ENCODE assay signal across 14 cellular contexts in the genomic region with DNA sequence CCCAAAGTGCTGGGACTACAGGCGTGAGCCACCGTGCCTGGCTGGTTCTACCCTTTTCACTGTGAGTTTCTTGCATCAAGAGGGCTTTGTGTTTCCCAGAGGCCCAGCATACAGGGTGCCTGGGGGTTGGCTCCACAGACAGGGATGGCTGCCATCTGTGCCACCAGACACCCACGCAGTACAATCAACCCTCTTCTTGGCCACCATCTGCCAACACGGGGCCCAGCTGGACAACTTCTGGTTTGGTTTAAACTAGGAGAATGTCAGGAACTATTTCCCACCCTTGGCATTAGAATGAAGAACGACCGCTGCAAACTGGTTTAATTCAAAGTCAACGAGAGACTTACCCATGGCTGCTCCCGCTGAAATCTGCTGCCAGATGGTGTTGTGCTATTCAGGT. TPM values are rescaled to one million over a fixed set of nuclear protein-coding genes. Genes with fewer than 3 reads are reported as not detected.
DNase-seq lines count a peak whose midpoint lies in the region; TF ChIP-seq lines count a peak whose summit lies in the region.
"Had no signal": no experiment of that assay in that cellular context is flagged by ENCODE, and none has a peak within 500 bp of the region (broad histone marks: within the 10 kb centered on the region; RNA-seq: fewer than 3 reads in every experiment).

No MANE protein-coding gene starts in this region.

- intact Hi-C loops in breast epithelium (cut with DNase I; ENCODE audit: low total_unique reads): no loop called here

- H2BK5ac ChIP-seq in mesenchymal stem cell (ENCODE audit: low read depth, low read length, poor library complexity, severe bottlenecking): no peak overlapping the region

- in situ Hi-C loops in G401 (cut with HindIII; ENCODE audit: low sequenced_read_pairs): no loop called here

- peaks cover 18% of the 10 kb centered on the region for H3K4me1 Mint-ChIP-seq in brain

- H3K27ac Mint-ChIP-seq in brain: peak overlapping the region; percentile 51 to 87 (median 67)

- no peak for TF ChIP-seq POLR2A in breast epithelium (IDR thresholded peaks at IDR 0.05)

- H3K14ac ChIP-seq in mesenchymal stem cell (ENCODE audit: low read length in 2 of 2): no peak overlapping the region

- H3K36me3 Mint-ChIP-seq in brain: peaks cover 38% of the 10 kb centered on the region

- no peak overlapping the region for H3K23ac ChIP-seq in mesenchymal stem cell (ENCODE audit: low read length in 2 of 2)

- peak; percentile 66 for DNase-seq in G401 (ENCODE audit: low spot score)
- DNase-seq in NCI-H2171 (lab: John Stamatoyannopoulos, UW): peak; percentile 41
- peak; percentile 6 for DNase-seq in occipital lobe (lab: John Stamatoyannopoulos, UW)
- no peak for DNase-seq in mesenchymal stem cell
- DNase-seq in breast epithelium (ENCODE audit: low spot score in 2 of 2): no peak
- DNase-seq in glomerular visceral epithelial cell (ENCODE audit: extremely low spot score): no peak
- DNase-seq: activated CD8-positive, alpha-beta memory T cell treated with anti-CD3 and anti-CD28 coated beads, Interleukin-2, amount 50 U/mL, for 4 hours; CD4-positive, CD25-positive, alpha-beta regulatory T cell; heart left ventricle; NCI-H226; PC-9 had no signal

- peaks cover 11 to 21% of the 10 kb centered on the region in 2 experiments for H3K36me3 ChIP-seq in mesenchymal stem cell (ENCODE audit: control insufficient read depth in 1 of 2, insufficient read depth in 2 of 2, low read depth in 1 of 2, low read length in 2 of 2)
- H3K36me3 ChIP-seq in breast epithelium: no peaks in the 10 kb centered on the region

- no peak overlapping the region for H2BK15ac ChIP-seq in mesenchymal stem cell (ENCODE audit: low read depth, poor library complexity, severe bottlenecking)

- H2AK5ac ChIP-seq in mesenchymal stem cell (ENCODE audit: low read length, severe bottlenecking): no peak overlapping the region

- peak overlapping the region in 1 of 2 experiments; percentile 30 for H3K4ac ChIP-seq in mesenchymal stem cell (ENCODE audit: low read depth in 1 of 2, low read length in 2 of 2)

- H3K4me2 ChIP-seq in mesenchymal stem cell (ENCODE audit: low read length, poor library complexity, severe bottlenecking): no peak overlapping the region
- H3K4me2 ChIP-seq: PC-9 had no signal

- no peak overlapping the region for H2BK12ac ChIP-seq in mesenchymal stem cell (ENCODE audit: low read length in 2 of 2)

- H3K79me1 ChIP-seq in mesenchymal stem cell (replicated peaks; ENCODE audit: low read length, poor library complexity, severe bottlenecking): peaks cover 21% of the 10 kb centered on the region

- H3K18ac ChIP-seq in mesenchymal stem cell (ENCODE audit: low read depth in 1 of 2, low read length in 2 of 2): peak overlapping the region in 1 of 2 experiments; percentile 56

- H3K4me1 ChIP-seq in mesenchymal stem cell (ENCODE audit: control insufficient read depth, insufficient read depth, low read depth, low read length) (peaks cover 4% of the 10 kb centered on the region), breast epithelium (no peaks in the 10 kb centered on the region)

- no peak overlapping the region for H3K9ac ChIP-seq in mesenchymal stem cell (ENCODE audit: low read length)

- TF ChIP-seq CTCF in brain (conservative IDR thresholded peaks at IDR 0.05) (no peak), breast epithelium (IDR thresholded peaks at IDR 0.05) (no peak)

- H3K4me3 ChIP-seq in mesenchymal stem cell (ENCODE audit: insufficient read depth in 1 of 2, low read depth in 1 of 2, low read length in 2 of 2) (no peak overlapping the region), breast epithelium (no peak overlapping the region)
- H3K4me3 ChIP-seq: heart left ventricle, PC-9, tibial nerve had no signal

- no peak overlapping the region for H4K91ac ChIP-seq in mesenchymal stem cell (ENCODE audit: low read length)

- WGBS in mesenchymal stem cell: 96% methylated on average over 8 of the region's 8 CpGs

- H3K4me3 Mint-ChIP-seq in brain: peak overlapping the region in 3 of 5 experiments; percentile 65 to 75 (median 73)

- H3K27ac ChIP-seq in mesenchymal stem cell (ENCODE audit: low read length, poor library complexity, severe bottlenecking): no peak overlapping the region
- H3K27ac ChIP-seq in breast epithelium: no peak overlapping the region
- H3K27ac ChIP-seq: epithelial cell of prostate, heart left ventricle, PC-9 had no signal

- H4K8ac ChIP-seq in mesenchymal stem cell (ENCODE audit: low read length): no peak overlapping the region

- no peaks in the 10 kb centered on the region for H3K27me3 ChIP-seq in mesenchymal stem cell (ENCODE audit: control insufficient read depth in 1 of 2, insufficient read depth in 1 of 2, low read length in 2 of 2)
- H3K27me3 ChIP-seq in breast epithelium: no peaks in the 10 kb centered on the region
- H3K27me3 ChIP-seq: heart left ventricle, tibial nerve had no signal

- H2BK120ac ChIP-seq in mesenchymal stem cell (ENCODE audit: low read depth, low read length): no peak overlapping the region

- H2AFZ ChIP-seq in mesenchymal stem cell (ENCODE audit: low read depth, low read length): no peak overlapping the region
- H2AFZ ChIP-seq: PC-9 had no signal

- no peaks in the 10 kb centered on the region for H3K9me3 Mint-ChIP-seq in brain

- no peaks in the 10 kb centered on the region for H3K9me3 ChIP-seq in mesenchymal stem cell (ENCODE audit: control insufficient read depth, low read length)
- no peaks in the 10 kb centered on the region for H3K9me3 ChIP-seq in breast epithelium
- H3K9me3 ChIP-seq: heart left ventricle, tibial nerve had no signal

- no peaks in the 10 kb centered on the region for H3K27me3 Mint-ChIP-seq in brain
- H3K27me3 Mint-ChIP-seq: CD4-positive, CD25-positive, alpha-beta regulatory T cell had no signal

RNA-seq across cellular contexts. Expression of a gene that starts 27.9 kb away (rescaled TPM):
- 11.7 and 17.9 TPM in 2 replicates for total RNA-seq in G401 (2014; rRNA removed; shearing (Covaris generic))
- polyA plus RNA-seq in brain (ENCODE audit: insufficient read depth, low read depth, low replicate concordance): 13.4 TPM
- total RNA-seq in occipital lobe: 57.1 TPM
- 14.5 TPM for polyA plus RNA-seq in mesenchymal stem cell (2013, experiment 1 of 2)
- 14.9 TPM for polyA plus RNA-seq in mesenchymal stem cell (2013, experiment 2 of 2)
- 10 to 100 TPM; 18.4 to 48.3 (median 32.4) TPM for total RNA-seq in breast epithelium

RNA-seq across cellular contexts. Expression of a gene that starts 43.5 kb away (rescaled TPM):
- 3.4 and 12.9 TPM in 2 replicates for total RNA-seq in G401 (2014; rRNA removed; shearing (Covaris generic))
- 12.7 TPM for polyA plus RNA-seq in brain (ENCODE audit: insufficient read depth, low read depth, low replicate concordance)
- total RNA-seq in occipital lobe: 7.0 TPM
- polyA plus RNA-seq in mesenchymal stem cell (2013, experiment 1 of 2): 22.1 TPM
- polyA plus RNA-seq in mesenchymal stem cell (2013, experiment 2 of 2): 21.2 TPM
- 10 to 100 TPM; 10.6 to 17.4 (median 16.8) TPM for total RNA-seq in breast epithelium

RNA-seq across cellular contexts. Expression of a gene that starts 52.1 kb away (rescaled TPM):
- total RNA-seq in G401 (2014; rRNA removed; shearing (Covaris generic)): 7.3 and 13.1 TPM in 2 replicates
- polyA plus RNA-seq in brain (ENCODE audit: insufficient read depth, low read depth, low replicate concordance): 35.4 TPM
- total RNA-seq in occipital lobe (10.8 TPM), breast epithelium (1 to 10 TPM in 2 of 3 donors, not detected in 1; 1.0 to 1.1 TPM)
- polyA plus RNA-seq in mesenchymal stem cell (2013, experiment 1 of 2): 0.07 TPM
- not detected for polyA plus RNA-seq in mesenchymal stem cell (2013, experiment 2 of 2)

Comparison
In these comparisons a context has a peak if more than half of its experiments do, and no peak if none do; other contexts are left out.
1. DNase-seq: peak in G401 (single experiment), NCI-H2171 (single experiment) and occipital lobe (single experiment); none in mesenchymal stem cell (single experiment), breast epithelium (0 of 2) and glomerular visceral epithelial cell (single experiment).